Comparison of ENCODE assay signal across 8 cellular contexts in the genomic region with DNA sequence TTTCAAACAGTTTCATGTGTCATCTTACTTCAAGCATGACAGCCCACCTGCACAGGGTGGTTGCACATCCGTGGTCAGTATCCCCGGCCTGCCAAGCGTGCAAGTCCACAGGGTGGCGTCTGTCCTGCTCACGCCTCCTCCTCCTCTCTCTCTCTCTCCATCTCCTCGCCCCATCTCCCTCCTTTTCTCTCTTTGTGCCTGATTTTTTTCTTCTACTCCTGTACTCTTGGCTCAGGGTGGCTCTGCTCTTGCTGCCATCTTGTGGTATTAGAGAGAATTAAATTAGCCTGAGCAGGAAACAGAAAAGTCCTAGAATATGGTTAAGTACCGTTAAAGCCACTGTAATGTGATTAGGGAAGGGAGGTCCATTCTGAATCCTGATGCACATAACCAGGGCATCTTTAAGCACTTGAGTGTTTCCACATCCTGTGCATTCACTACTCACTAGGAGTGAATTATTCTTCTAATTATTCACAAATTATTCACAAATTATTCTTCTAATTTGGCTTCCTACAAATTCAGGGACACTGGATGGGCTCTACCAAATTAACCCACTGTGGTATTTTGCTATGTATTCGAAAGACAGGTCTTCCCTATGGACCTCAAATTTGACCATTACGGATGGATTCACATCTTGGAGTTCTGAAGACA. TPM values are rescaled to one million over a fixed set of nuclear protein-coding genes. Genes with fewer than 3 reads are reported as not detected.
A peak's percentile ranks its signal among the peaks of the same experiment; 100 is the strongest.
DNase-seq lines count a peak whose midpoint lies in the region; ATAC-seq and TF ChIP-seq lines count a peak whose summit lies in the region.

No MANE protein-coding gene starts in this region.

- H3K9me3 ChIP-seq in Loucy (ENCODE audit: insufficient read depth, low read depth, low read length), result no peaks in the 10 kb centered on the region

- no peak overlapping the region for H3K4me3 ChIP-seq in Loucy (ENCODE audit: low read length, poor library complexity, severe bottlenecking)

- no peaks in the 10 kb centered on the region for H4K20me1 ChIP-seq in Loucy (ENCODE audit: insufficient read depth, low read length, poor library complexity, severe bottlenecking)

- no peak overlapping the region for H3K4me2 ChIP-seq in Loucy (ENCODE audit: low read depth, low read length, poor library complexity, severe bottlenecking)

- no peaks in the 10 kb centered on the region for H3K27me3 ChIP-seq in Loucy (ENCODE audit: insufficient read depth, low read length, poor library complexity, severe bottlenecking)

- DNase-seq in Daoy (ENCODE audit: low read depth) (peak; percentile 59), RWPE1 (ENCODE audit: low spot score) (peak; percentile 70), mucosa of gallbladder (ENCODE audit: low spot score) (peak; percentile 17), T1000 (lab: John Stamatoyannopoulos, UW) (no peak)

- peak overlapping the region; percentile 51; the same call in 1 of the 2 replicates for H2AFZ ChIP-seq in Loucy (ENCODE audit: low read length)

- H3K79me2 ChIP-seq in Loucy (ENCODE audit: insufficient read depth, low read length), result no peaks in the 10 kb centered on the region

- CTCF ChIA-PET in RWPE1 (lab: Yijun Ruan, JAX), result interaction anchor here (0.7 kb wide), 1 partner anchor 839 kb away, joined by 3 read pairs; no protein-coding TSS in a partner anchor

- no peaks in the 10 kb centered on the region for H3F3A ChIP-seq in Loucy (ENCODE audit: low read depth)

- no peak overlapping the region for H3K9ac ChIP-seq in Loucy (ENCODE audit: low read depth, low read length, poor library complexity, severe bottlenecking)

- H3K9me2 ChIP-seq in Loucy (replicated peaks; ENCODE audit: low read depth, low read length), result no peaks in the 10 kb centered on the region

- no peaks in the 10 kb centered on the region for H3K36me3 ChIP-seq in Loucy (ENCODE audit: insufficient read depth, low read length)

- peak; percentile 69 for ATAC-seq in esophagus mucosa
- no peak for ATAC-seq in GM21528 (IDR thresholded peaks at IDR 0.05; ENCODE audit: low FRiP score, unreplicated experiment)
- no peak for ATAC-seq in HG02884 (IDR thresholded peaks at IDR 0.05; ENCODE audit: unreplicated experiment)

- POLR2A ChIA-PET in RWPE1 (lab: Yijun Ruan, JAX; ENCODE audit: low non-redundant PET), result no interaction called here

- no peak overlapping the region for H3K27ac ChIP-seq in RWPE1

- TF ChIP-seq CTCF in Loucy (conservative IDR thresholded peaks at IDR 0.05; ENCODE audit: low read length) (peak; percentile 81), RWPE1 (conservative IDR thresholded peaks at IDR 0.05; ENCODE audit: low read depth) (peak; percentile 86)

- H3K4me1 ChIP-seq in Loucy (ENCODE audit: insufficient read depth, low read length, poor library complexity, severe bottlenecking), result no peaks in the 10 kb centered on the region

RNA-seq across cellular contexts. Expression of a gene that starts 25.5 kb away (rescaled TPM):
- total RNA-seq in Daoy (2014; rRNA removed; shearing (Covaris generic)), result 0.24 and 2.3 TPM in 2 replicates
- total RNA-seq in esophagus mucosa (0.68 TPM), mucosa of gallbladder (4.1 TPM)

RNA-seq across cellular contexts. Expression of a gene that starts 52.7 kb away (rescaled TPM):
- total RNA-seq in Daoy (2014; rRNA removed; shearing (Covaris generic)), result 3.9 and 5.1 TPM in 2 replicates
- 20.6 TPM for total RNA-seq in esophagus mucosa
- total RNA-seq in mucosa of gallbladder, result 5.8 TPM
